Comparison of ENCODE assay signal across 27 cellular contexts in the genomic region with DNA sequence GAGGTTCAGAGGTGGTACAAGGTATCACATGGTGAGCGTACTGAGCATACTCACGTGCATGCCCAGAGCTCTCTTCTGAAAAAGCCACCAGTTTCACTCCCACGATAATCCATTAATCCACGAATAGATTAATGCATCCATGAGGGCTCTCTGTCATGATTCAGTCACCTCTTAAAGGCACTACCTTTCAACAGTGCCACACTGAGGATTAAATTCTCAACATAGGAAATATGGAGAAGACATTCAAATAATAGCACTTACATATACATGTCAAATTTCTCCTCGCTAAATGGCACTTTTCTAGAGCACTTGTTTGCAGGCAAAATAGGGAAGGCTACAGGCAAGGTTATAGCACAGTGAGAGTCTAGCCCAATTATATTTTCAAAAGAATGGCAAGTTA.
"Had no signal": no experiment of that assay in that cellular context is flagged by ENCODE, and none has a peak within 500 bp of the region (broad histone marks: within the 10 kb centered on the region; RNA-seq: fewer than 3 reads in every experiment).

No MANE protein-coding gene starts in this region.

- H3K27ac ChIP-seq: esophagus muscularis mucosa, foreskin keratinocyte, gastroesophageal sphincter, heart left ventricle, hepatocyte, left lung, neural progenitor cell, psoas muscle, sigmoid colon, stomach, thyroid gland had no signal

- H3K36me3 ChIP-seq: esophagus muscularis mucosa, gastroesophageal sphincter, heart left ventricle, left lung, neural progenitor cell, sigmoid colon, stomach, thyroid gland had no signal

- H3K27me3 ChIP-seq: esophagus muscularis mucosa, foreskin keratinocyte, gastroesophageal sphincter, heart left ventricle, hepatocyte, left lung, neural progenitor cell, sigmoid colon, stomach, thyroid gland had no signal

- H3K27me3 Mint-ChIP-seq: naive B cell; natural killer cell treated with Interleukin-12 subunit alpha and Interleukin-12 subunit beta and Interleukin-15 and Interleukin-18, amount 100 ng/mL, for 72 hours had no signal

- H3K4me1 ChIP-seq: esophagus muscularis mucosa, foreskin keratinocyte, gastroesophageal sphincter, heart left ventricle, left lung, neural progenitor cell, psoas muscle, stomach, thyroid gland had no signal

- DNase-seq: dermis blood vessel endothelial cell; effector memory CD4-positive, alpha-beta T cell; foreskin keratinocyte; heart left ventricle; left cardiac atrium; mesenchymal stem cell; mucosa of descending colon; naive B cell; psoas muscle; right cardiac atrium; sigmoid colon; stimulated activated CD4-positive, alpha-beta T cell treated with anti-CD3 and anti-CD28 coated beads, Interleukin-2, amount 100 ng/mL, for 24 hours; stimulated activated CD4-positive, alpha-beta T cell treated with anti-CD3 and anti-CD28 coated beads, Interleukin-4, amount 100 ng/mL, for 24 hours; stimulated activated naive CD4-positive, alpha-beta T cell treated with Interleukin-2 at 50 U/mL for 16 hours; stomach; thyroid gland had no signal

- H3K9ac ChIP-seq: neural progenitor cell had no signal

- H3K4me3 ChIP-seq: esophagus muscularis mucosa, gastroesophageal sphincter, heart left ventricle, hepatocyte, left lung, mucosa of descending colon, neural progenitor cell, psoas muscle, sigmoid colon, stomach, thyroid gland had no signal

- H3K36me3 Mint-ChIP-seq: mesothelial cell of epicardium; naive B cell; natural killer cell treated with Interleukin-12 subunit alpha and Interleukin-12 subunit beta and Interleukin-15 and Interleukin-18, amount 100 ng/mL, for 72 hours; neural progenitor cell; stimulated activated effector memory CD8-positive, alpha-beta T cell treated with anti-CD3 and anti-CD28 coated beads, Interleukin-12 subunit alpha, Interleukin-12 subunit beta, amount 100 ng/mL, for 72 hours; type B pancreatic cell had no signal

- H3K4me1 Mint-ChIP-seq: naive B cell; stimulated activated effector memory CD8-positive, alpha-beta T cell treated with anti-CD3 and anti-CD28 coated beads, Interleukin-12 subunit alpha, Interleukin-12 subunit beta, amount 100 ng/mL, for 72 hours had no signal

- ATAC-seq: foreskin keratinocyte; gastroesophageal sphincter; heart left ventricle; left cardiac atrium; left lung; mucosa of descending colon; natural killer cell treated with Interleukin-12 subunit alpha and Interleukin-12 subunit beta and Interleukin-15 and Interleukin-18, amount 100 ng/mL, for 72 hours; psoas muscle; right cardiac atrium; stimulated activated effector memory CD8-positive, alpha-beta T cell treated with anti-CD3 and anti-CD28 coated beads, Interleukin-12 subunit alpha, Interleukin-12 subunit beta, amount 100 ng/mL, for 72 hours had no signal

- H3K9me3 ChIP-seq: esophagus muscularis mucosa, gastroesophageal sphincter, heart left ventricle, left lung, psoas muscle, sigmoid colon, stomach, thyroid gland had no signal

- FAIRE-seq: endothelial cell of umbilical vein, islet of Langerhans had no signal

- H3K4me3 Mint-ChIP-seq: mesothelial cell of epicardium; naive B cell; natural killer cell treated with Interleukin-12 subunit alpha and Interleukin-12 subunit beta and Interleukin-15 and Interleukin-18, amount 100 ng/mL, for 72 hours; neural progenitor cell; stimulated activated effector memory CD8-positive, alpha-beta T cell treated with anti-CD3 and anti-CD28 coated beads, Interleukin-12 subunit alpha, Interleukin-12 subunit beta, amount 100 ng/mL, for 72 hours; type B pancreatic cell had no signal

- H3K79me2 ChIP-seq: hepatocyte had no signal

- H3K9me3 Mint-ChIP-seq: mesothelial cell of epicardium, neural progenitor cell, type B pancreatic cell had no signal

- H2AFZ ChIP-seq: hepatocyte, neural progenitor cell had no signal

- H3K4me2 ChIP-seq: hepatocyte, neural progenitor cell had no signal

- H3K27ac Mint-ChIP-seq: mesothelial cell of epicardium; naive B cell; natural killer cell treated with Interleukin-12 subunit alpha and Interleukin-12 subunit beta and Interleukin-15 and Interleukin-18, amount 100 ng/mL, for 72 hours; neural progenitor cell; stimulated activated effector memory CD8-positive, alpha-beta T cell treated with anti-CD3 and anti-CD28 coated beads, Interleukin-12 subunit alpha, Interleukin-12 subunit beta, amount 100 ng/mL, for 72 hours; type B pancreatic cell had no signal
